In the genomic region with DNA sequence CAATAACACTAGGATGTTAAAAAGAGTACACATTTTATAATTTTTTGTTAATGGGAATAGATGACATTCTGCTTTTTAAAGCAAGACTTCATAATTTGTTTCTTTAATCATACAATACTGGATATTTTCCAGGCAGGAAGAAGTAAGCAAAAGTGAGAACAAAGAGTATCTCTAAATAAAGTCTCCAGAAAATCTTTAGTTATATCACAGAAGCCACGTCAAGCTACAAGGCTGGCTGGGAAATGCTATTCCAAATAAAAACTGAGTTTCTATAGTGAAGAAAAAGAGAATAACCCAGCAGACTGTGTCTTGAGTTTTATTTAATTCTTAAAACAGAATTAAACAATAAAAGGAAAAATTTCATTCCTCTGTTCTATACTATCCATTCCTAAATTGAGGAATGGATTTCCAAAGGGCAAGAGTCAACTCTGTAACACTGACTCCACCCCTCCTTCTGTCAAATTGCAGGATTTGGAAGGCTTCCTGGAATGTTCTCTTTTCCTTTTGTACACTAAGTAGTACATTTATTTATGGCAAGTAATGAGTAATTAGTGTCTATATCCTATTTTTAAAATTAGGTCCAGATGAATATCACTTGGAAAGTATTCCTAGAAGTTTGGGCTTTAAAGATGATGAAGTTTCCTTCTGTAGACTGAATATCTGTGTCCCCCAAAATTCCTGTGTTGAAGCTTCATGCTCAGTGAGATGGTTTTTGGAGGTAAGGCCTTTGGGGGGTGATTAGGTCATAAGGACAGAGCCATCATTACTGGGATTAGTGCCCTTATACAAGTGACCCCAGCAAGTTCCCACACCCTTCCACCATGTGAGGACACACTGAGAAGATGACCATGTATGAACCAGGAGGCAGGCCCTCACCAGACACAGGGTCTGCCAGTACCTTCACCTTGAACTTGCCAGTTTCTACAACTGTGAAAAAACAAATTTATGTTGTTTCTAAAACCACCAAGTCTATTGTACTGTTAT, we compare ENCODE assay signal across 1 cellular context.
TF ChIP-seq lines count a peak whose summit lies in the region.

No MANE protein-coding gene starts in this region.

TF ChIP-seq in HCT116, 20 proteins besides CTCF, POLR2A, EP300 and RAD21:
- no peak for TF ChIP-seq SIN3A (IDR thresholded peaks at IDR 0.05; ENCODE audit: low read depth)
- TF ChIP-seq CEBPB (IDR thresholded peaks at IDR 0.05; ENCODE audit: low read depth) = no peak
- TF ChIP-seq SP1 (IDR thresholded peaks at IDR 0.05; ENCODE audit: low read depth) = no peak
- no peak for TF ChIP-seq YY1 (IDR thresholded peaks at IDR 0.05; ENCODE audit: extremely low read depth, insufficient replicate concordance, low read depth, low read length)
- TF ChIP-seq, protein P1, sequence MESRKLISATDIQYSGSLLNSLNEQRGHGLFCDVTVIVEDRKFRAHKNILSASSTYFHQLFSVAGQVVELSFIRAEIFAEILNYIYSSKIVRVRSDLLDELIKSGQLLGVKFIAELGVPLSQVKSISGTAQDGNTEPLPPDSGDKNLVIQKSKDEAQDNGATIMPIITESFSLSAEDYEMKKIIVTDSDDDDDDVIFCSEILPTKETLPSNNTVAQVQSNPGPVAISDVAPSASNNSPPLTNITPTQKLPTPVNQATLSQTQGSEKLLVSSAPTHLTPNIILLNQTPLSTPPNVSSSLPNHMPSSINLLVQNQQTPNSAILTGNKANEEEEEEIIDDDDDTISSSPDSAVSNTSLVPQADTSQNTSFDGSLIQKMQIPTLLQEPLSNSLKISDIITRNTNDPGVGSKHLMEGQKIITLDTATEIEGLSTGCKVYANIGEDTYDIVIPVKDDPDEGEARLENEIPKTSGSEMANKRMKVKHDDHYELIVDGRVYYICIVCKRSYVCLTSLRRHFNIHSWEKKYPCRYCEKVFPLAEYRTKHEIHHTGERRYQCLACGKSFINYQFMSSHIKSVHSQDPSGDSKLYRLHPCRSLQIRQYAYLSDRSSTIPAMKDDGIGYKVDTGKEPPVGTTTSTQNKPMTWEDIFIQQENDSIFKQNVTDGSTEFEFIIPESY (IDR thresholded peaks at IDR 0.05; ENCODE audit: extremely low read depth, insufficient replicate concordance, low read length) = no peak
